Comparison of ENCODE assay signal across 1 cellular context in genomic region chr10:56782503-56782902, GRCh38.
TF ChIP-seq lines count a peak whose summit lies in the region.

No MANE protein-coding gene starts in this region.

TF ChIP-seq in WTC11, 78 proteins besides CTCF, POLR2A, EP300 and RAD21 (continued from another document):
- TF ChIP-seq, protein P1, sequence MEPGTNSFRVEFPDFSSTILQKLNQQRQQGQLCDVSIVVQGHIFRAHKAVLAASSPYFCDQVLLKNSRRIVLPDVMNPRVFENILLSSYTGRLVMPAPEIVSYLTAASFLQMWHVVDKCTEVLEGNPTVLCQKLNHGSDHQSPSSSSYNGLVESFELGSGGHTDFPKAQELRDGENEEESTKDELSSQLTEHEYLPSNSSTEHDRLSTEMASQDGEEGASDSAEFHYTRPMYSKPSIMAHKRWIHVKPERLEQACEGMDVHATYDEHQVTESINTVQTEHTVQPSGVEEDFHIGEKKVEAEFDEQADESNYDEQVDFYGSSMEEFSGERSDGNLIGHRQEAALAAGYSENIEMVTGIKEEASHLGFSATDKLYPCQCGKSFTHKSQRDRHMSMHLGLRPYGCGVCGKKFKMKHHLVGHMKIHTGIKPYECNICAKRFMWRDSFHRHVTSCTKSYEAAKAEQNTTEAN (CRISPR knock-in tag; IDR thresholded peaks at IDR 0.05) = no peak
